Comparison of ENCODE assay signal across 8 cellular contexts in genomic region chr9:4375424-4376195, GRCh38.
DNase-seq lines count a peak whose midpoint lies in the region; ATAC-seq and TF ChIP-seq lines count a peak whose summit lies in the region.

No MANE protein-coding gene starts in this region.

- no peaks in the 10 kb centered on the region for H3K9me3 ChIP-seq in ascending aorta

- TF ChIP-seq POLR2A in erythroblast (IDR thresholded peaks at IDR 0.05; ENCODE audit: low read length) (no peak), GM18505 (IDR thresholded peaks at IDR 0.05; ENCODE audit: borderline replicate concordance, extremely low read depth, insufficient read depth, insufficient read length) (no peak)

- TF ChIP-seq CTCF in ascending aorta (IDR thresholded peaks at IDR 0.05) (peak; percentile 15 to 51 (median 24)), kidney epithelial cell (IDR thresholded peaks at IDR 0.05; ENCODE audit: insufficient read depth, low read length, poor library complexity, severe bottlenecking) (peak; percentile 52)

- H3K27me3 ChIP-seq in ascending aorta, result no peaks in the 10 kb centered on the region
- H3K27me3 ChIP-seq in kidney epithelial cell (ENCODE audit: control insufficient read depth, insufficient read depth, low read length), result no peaks in the 10 kb centered on the region

- DNase-seq in COLO829 (ENCODE audit: low spot score) (peak; percentile 34), LoVo (ENCODE audit: low spot score) (peak; percentile 61), ascending aorta (ENCODE audit: low spot score in 2 of 2) (no peak), kidney epithelial cell (ENCODE audit: low read depth) (no peak), erythroblast (lab: John Stamatoyannopoulos, UW) (no peak), NCI-H1436 treated with DMSO at 0.1 percent for 48 hours (lab: John Stamatoyannopoulos, UW) (no peak)

- H3K4me3 ChIP-seq in ascending aorta (no peak overlapping the region), kidney epithelial cell (ENCODE audit: low read depth, low read length) (no peak overlapping the region)

- intact Hi-C loops in ascending aorta (cut with DNase I), result loop anchor here (1.0 to 5.0 kb wide), 2 partner anchors 643 to 1518 kb away; no protein-coding TSS in a partner anchor

- H3K36me3 ChIP-seq in ascending aorta (no peaks in the 10 kb centered on the region), kidney epithelial cell (ENCODE audit: control insufficient read depth, insufficient read depth, low read length) (no peaks in the 10 kb centered on the region)

- ATAC-seq in HG02970 (IDR thresholded peaks at IDR 0.05; ENCODE audit: low FRiP score, unreplicated experiment) (no peak), GM18505 (IDR thresholded peaks at IDR 0.05; ENCODE audit: unreplicated experiment) (no peak)

- H3K4me1 ChIP-seq in ascending aorta, result no peaks in the 10 kb centered on the region

- H3K27ac ChIP-seq in ascending aorta, result no peak overlapping the region

Comparison
In these comparisons a context has a peak if more than half of its experiments do, and no peak if none do; other contexts are left out.
1. DNase-seq: peak in COLO829 (single experiment) and LoVo (single experiment); none in ascending aorta (0 of 2), kidney epithelial cell (single experiment), erythroblast (0 of 2) and NCI-H1436 treated with DMSO at 0.1 percent for 48 hours (single experiment).